In genomic region chr2:178425255-178425827, GRCh38 we compare ENCODE assay signal across 25 cellular contexts.
"Had no signal": no experiment of that assay in that cellular context is flagged by ENCODE, and none has a peak within 500 bp of the region (broad histone marks: within the 10 kb centered on the region; RNA-seq: fewer than 3 reads in every experiment).

No MANE protein-coding gene starts in this region.

- FAIRE-seq: urothelium cell line had no signal

- H3K4me1 ChIP-seq: stomach, suprapubic skin, testis, thyroid gland, tibial artery, tibial nerve, transverse colon, upper lobe of left lung, upper lobe of right lung, uterus, vagina had no signal

- H3K27ac ChIP-seq: stomach, suprapubic skin, testis, thoracic aorta, thyroid gland, tibial artery, tibial nerve, transverse colon, upper lobe of left lung, upper lobe of right lung, uterus, vagina had no signal

- H3K4me3 ChIP-seq: stomach, suprapubic skin, testis, thoracic aorta, thyroid gland, tibial artery, tibial nerve, transverse colon, upper lobe of left lung, upper lobe of right lung, uterus, vagina had no signal

- DNase-seq: stimulated activated CD4-positive, alpha-beta T cell treated with anti-CD3 and anti-CD28 coated beads, Interleukin-2, amount 100 ng/mL, for 48 hours; stimulated activated CD4-positive, alpha-beta T cell treated with anti-CD3 and anti-CD28 coated beads, Interleukin-4, amount 100 ng/mL, for 1 hour; stimulated activated CD4-positive, alpha-beta T cell treated with anti-CD3 and anti-CD28 coated beads, Interleukin-4, amount 100 ng/mL, for 24 hours; stimulated activated CD4-positive, alpha-beta T cell treated with anti-CD3 and anti-CD28 coated beads, Interleukin-4, amount 100 ng/mL, for 4 hours; stimulated activated CD8-positive, alpha-beta memory T cell treated with anti-CD3 and anti-CD28 coated beads, Interleukin-4, amount 100 ng/mL, for 48 hours; stimulated activated naive B cell treated with anti-CD40 and anti-IgM and Interleukin-4, amounts not matched to agents 10 μg/mL and 1 μg/mL and 100 μg/mL, for 72 hours; stimulated activated naive CD4-positive, alpha-beta T cell; stimulated activated naive CD4-positive, alpha-beta T cell treated with Interleukin-2 at 50 U/mL for 16 hours; stimulated activated naive CD8-positive, alpha-beta T cell treated with anti-CD3 and anti-CD28 coated beads, Interleukin-15, amount 100 ng/mL, for 72 hours; stimulated activated naive CD8-positive, alpha-beta T cell treated with anti-CD3 and anti-CD28 coated beads, Interleukin-15, Interleukin-2, amounts not matched to agents 100 U/mL and 50 U/mL, for 24 hours; stomach; substantia nigra; testis; thyroid gland; tibial artery; transverse colon; trophoblast cell; upper lobe of left lung; upper lobe of right lung; uterus had no signal

- H3K36me3 ChIP-seq: uterus had no signal

- H3K27me3 ChIP-seq: stomach, suprapubic skin, testis, thyroid gland, tibial artery, tibial nerve, transverse colon, upper lobe of left lung, upper lobe of right lung, uterus, vagina had no signal

- H3K9me3 ChIP-seq: suprapubic skin, testis, thyroid gland, transverse colon, upper lobe of right lung, uterus, vagina had no signal
